23 cellular contexts compared by ENCODE assay signal in the genomic region with DNA sequence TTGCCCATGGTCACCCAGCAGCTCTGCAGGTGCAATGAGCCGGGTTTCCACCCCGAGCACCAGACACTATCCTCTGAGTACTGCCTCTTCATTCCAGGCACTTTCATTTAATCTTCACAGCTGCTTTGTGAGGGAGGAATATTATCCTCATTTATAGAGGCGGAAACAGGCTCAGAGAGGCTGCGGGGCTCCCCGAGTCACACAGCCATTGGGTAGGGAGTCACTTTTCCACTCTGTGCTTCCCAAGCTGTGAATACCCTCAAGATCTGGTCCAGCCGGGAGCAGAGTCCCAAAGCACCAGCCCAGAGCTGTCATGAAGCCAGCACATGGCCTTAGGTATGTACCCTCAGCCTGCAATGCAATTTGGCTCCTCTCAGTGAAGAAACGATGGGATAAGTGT. TPM values are rescaled to one million over a fixed set of nuclear protein-coding genes. Genes with fewer than 3 reads are reported as not detected.
DNase-seq lines count a peak whose midpoint lies in the region; ATAC-seq, FAIRE-seq and TF ChIP-seq lines count a peak whose summit lies in the region.
"Had no signal": no experiment of that assay in that cellular context is flagged by ENCODE, and none has a peak within 500 bp of the region (broad histone marks: within the 10 kb centered on the region; RNA-seq: fewer than 3 reads in every experiment).

No MANE protein-coding gene starts in this region.

- H3K27ac ChIP-seq in CD8-positive, alpha-beta T cell (ENCODE audit: low read depth, low read length) = peak overlapping the region; percentile 10
- H3K27ac ChIP-seq in IMR-90 (ENCODE audit: insufficient read depth, low read length) (no peak overlapping the region), endothelial cell of umbilical vein (ENCODE audit: insufficient read depth, low read depth, low read length) (peak overlapping the region; percentile 86), gastrocnemius medialis (peak overlapping the region in 3 of 4 donors; percentile 56 to 63 (median 63))

- H3K56ac ChIP-seq in IMR-90 (ENCODE audit: extremely low read depth, insufficient read depth, low read length) = no peak overlapping the region

- H3K27me3 Mint-ChIP-seq in CD8-positive, alpha-beta T cell (ENCODE audit: low read depth) = peaks cover 2% of the 10 kb centered on the region
- H3K27me3 Mint-ChIP-seq: CD4-positive, CD25-positive, alpha-beta regulatory T cell had no signal

- H3K79me2 ChIP-seq in endothelial cell of umbilical vein (ENCODE audit: control insufficient read depth, insufficient read depth, low read length) = no peaks in the 10 kb centered on the region

- BruUV-seq in IMR-90 (replicated peaks; lab: Mats Ljungman, UMichigan) (no TSS peak), endothelial cell of umbilical vein (replicated peaks; lab: Mats Ljungman, UMichigan) (no TSS peak)

- dilution Hi-C loops in IMR-90 (cut with HindIII; ENCODE audit: low sequenced_read_pairs, unreplicated experiment) (no loop called here), endothelial cell of umbilical vein (cut with MboI; ENCODE audit: extremely low pct_ligation_motif_present, low sequenced_read_pairs) (no loop called here)

- peak overlapping the region; percentile 57; the same call in 1 of the 2 replicates for H2AK5ac ChIP-seq in IMR-90 (ENCODE audit: low read depth, low read length)

- H3K9me3 ChIP-seq in CD8-positive, alpha-beta T cell (ENCODE audit: low read length) = no peaks in the 10 kb centered on the region
- peaks cover 1% of the 10 kb centered on the region; the same call in 1 of the 2 replicates for H3K9me3 ChIP-seq in IMR-90 (ENCODE audit: control insufficient read depth, insufficient read depth, low read length)
- no peaks in the 10 kb centered on the region for H3K9me3 ChIP-seq in endothelial cell of umbilical vein (replicated peaks; ENCODE audit: control insufficient read depth, insufficient read depth, low read length)
- no peaks in the 10 kb centered on the region for H3K9me3 ChIP-seq in gastrocnemius medialis
- H3K9me3 ChIP-seq: HAP-1 had no signal

- DNase-seq in CD8-positive, alpha-beta T cell = no peak
- DNase-seq in IMR-90 = no peak
- DNase-seq in endothelial cell of umbilical vein (ENCODE audit: low read depth, low spot score) = no peak
- DNase-seq in gastrocnemius medialis = no peak
- DNase-seq in activated CD4-positive, alpha-beta T cell treated with anti-CD3 and anti-CD28 coated beads for 4 hours = no peak
- no peak for DNase-seq in activated gamma-delta T cell treated with Interleukin-2 at 50 U/mL for 16 hours
- DNase-seq: activated CD4-positive, alpha-beta T cell treated with anti-CD3 and anti-CD28 coated beads, Interleukin-2, amount 10 ng/mL, durations not matched to agents 7 days and 5 days; activated T-cell treated with anti-CD3 and anti-CD28 coated beads for 4 hours; DMS153; KBM-7; NCI-H1694; NCI-H2171; NCI-H524; nucleus accumbens; stimulated activated CD4-positive, alpha-beta T cell treated with anti-CD3 and anti-CD28 coated beads, Interleukin-12 subunit alpha, Interleukin-12 subunit beta, amount 100 ng/mL, for 4 hours had no signal

- H3K4me2 ChIP-seq in IMR-90 (ENCODE audit: low read depth, low read length) (no peak overlapping the region), endothelial cell of umbilical vein (ENCODE audit: insufficient read depth, low read length) (no peak overlapping the region)

- H3K4me1 ChIP-seq in CD8-positive, alpha-beta T cell (ENCODE audit: insufficient read depth, low read length) = peaks cover 34% of the 10 kb centered on the region
- H3K4me1 ChIP-seq in IMR-90 (ENCODE audit: control insufficient read depth, insufficient read depth, low read length) (peaks cover 6% of the 10 kb centered on the region), endothelial cell of umbilical vein (ENCODE audit: control insufficient read depth, extremely low read depth, insufficient read depth, low read length) (peaks cover 30% of the 10 kb centered on the region), gastrocnemius medialis (peaks cover 0 to 16% of the 10 kb centered on the region in 2 donors)
- H3K4me1 ChIP-seq: HAP-1 had no signal

- H3K9ac ChIP-seq in IMR-90 (ENCODE audit: low read depth, low read length) (no peak overlapping the region), endothelial cell of umbilical vein (replicated peaks; ENCODE audit: extremely low read depth, insufficient read depth, low read length) (no peak overlapping the region)

- H3K9me1 ChIP-seq in IMR-90 (ENCODE audit: insufficient read depth, low read length) = peaks cover 13% of the 10 kb centered on the region
- H3K9me1 ChIP-seq in endothelial cell of umbilical vein (replicated peaks; ENCODE audit: control insufficient read depth, extremely low read depth, insufficient read depth, low read length) = no peaks in the 10 kb centered on the region

- peak overlapping the region; percentile 21 for H2AFZ ChIP-seq in IMR-90 (replicated peaks; ENCODE audit: low read length, poor library complexity)
- no peak overlapping the region for H2AFZ ChIP-seq in endothelial cell of umbilical vein (ENCODE audit: low read depth, low read length)

- intact Hi-C loops in CD8-positive, alpha-beta T cell (cut with DNase I, micrococcal nuclease) = no loop called here
- intact Hi-C loops in IMR-90 (cut with micrococcal nuclease) (no loop called here), endothelial cell of umbilical vein (cut with micrococcal nuclease) (loop anchor here (1.0 kb wide), 4 partner anchors 49 to 219 kb away; no protein-coding TSS in a partner anchor), gastrocnemius medialis (cut with DNase I; ENCODE audit: low total_unique reads) (no loop called here)

- H3K36me3 ChIP-seq in CD8-positive, alpha-beta T cell (ENCODE audit: insufficient read depth, low read length) = no peaks in the 10 kb centered on the region
- no peaks in the 10 kb centered on the region for H3K36me3 ChIP-seq in IMR-90 (ENCODE audit: control insufficient read depth, insufficient read depth, low read length)
- H3K36me3 ChIP-seq in endothelial cell of umbilical vein (ENCODE audit: control insufficient read depth in 2 of 2, extremely low read depth in 1 of 2, insufficient read depth in 2 of 2, low read length in 2 of 2) = no peaks in the 10 kb centered on the region
- no peaks in the 10 kb centered on the region for H3K36me3 ChIP-seq in gastrocnemius medialis
- H3K36me3 ChIP-seq: brain microvascular endothelial cell, HAP-1 had no signal

- POLR2A ChIA-PET in CD8-positive, alpha-beta T cell (lab: Charles Lee) = interaction anchor here (0.6 to 0.8 kb wide), 2 partner anchors 15 to 333 kb away, joined by 3 read pairs; no protein-coding TSS in a partner anchor
- POLR2A ChIA-PET in IMR-90 (lab: Charles Lee; ENCODE audit: unreplicated experiment) (no interaction called here), endothelial cell of umbilical vein (lab: Charles Lee) (no interaction called here)

- peaks cover under 1% of the 10 kb centered on the region for H3K9me3 Mint-ChIP-seq in CD8-positive, alpha-beta T cell

- peak overlapping the region; percentile 90; the same call in 1 of the 2 replicates for H3K23ac ChIP-seq in IMR-90 (ENCODE audit: low read depth, low read length)

- H2BK20ac ChIP-seq in IMR-90 (ENCODE audit: low read depth, low read length) = peak overlapping the region; percentile 74

- ATAC-seq in CD8-positive, alpha-beta T cell = no peak
- ATAC-seq in IMR-90 (ENCODE audit: low read depth) (no peak), gastrocnemius medialis (no peak), HG03097 (IDR thresholded peaks at IDR 0.05; ENCODE audit: low FRiP score, unreplicated experiment) (no peak), HG03280 (IDR thresholded peaks at IDR 0.05; ENCODE audit: unreplicated experiment) (no peak)

- no CpG with 5 or more reads among the region's 7 CpGs for WGBS in IMR-90 (ENCODE audit: extremely low coverage in 2 of 2, insufficient read length in 1 of 2), 2 experiments

- H2BK15ac ChIP-seq in IMR-90 (ENCODE audit: low read depth, low read length) = 0 out of 3 replicates have a peak overlapping the region, but pooled peaks have one; percentile 27

- H2BK5ac ChIP-seq in IMR-90 (ENCODE audit: low read depth, low read length, poor library complexity, severe bottlenecking) = no peak overlapping the region

- CTCF ChIA-PET in CD8-positive, alpha-beta T cell (lab: Charles Lee) = interaction anchor here (0.7 to 1.4 kb wide), 2 partner anchors 15 to 339 kb away, joined by 3 to 4 read pairs; no protein-coding TSS in a partner anchor
- CTCF ChIA-PET in IMR-90 (lab: Yijun Ruan, JAX) (interaction anchor here (2.5 kb wide), 1 partner anchor 11 kb away, joined by 15 read pairs; no protein-coding TSS in a partner anchor), endothelial cell of umbilical vein (lab: Charles Lee) (interaction anchor here (1.1 to 3.1 kb wide), 7 partner anchors 10 to 225 kb away, joined by 4 to 17 read pairs (median 4); no protein-coding TSS in a partner anchor)

- H4K8ac ChIP-seq in IMR-90 (ENCODE audit: low read depth in 2 of 2, low read length in 2 of 2) = peak overlapping the region in 1 of 2 experiments; percentile 63; a peak in 1 of 4 replicates

- peak overlapping the region; percentile 82; the same call in 1 of the 2 replicates for H3K14ac ChIP-seq in IMR-90 (replicated peaks; ENCODE audit: low read depth, low read length)

- H3K27me3 ChIP-seq in CD8-positive, alpha-beta T cell (ENCODE audit: insufficient read depth, low read length) = no peaks in the 10 kb centered on the region
- no peaks in the 10 kb centered on the region for H3K27me3 ChIP-seq in IMR-90 (ENCODE audit: control insufficient read depth, insufficient read depth, low read length)
- H3K27me3 ChIP-seq in endothelial cell of umbilical vein (ENCODE audit: control insufficient read depth in 2 of 2, insufficient read depth in 2 of 2, low read length in 2 of 2) = no peaks in the 10 kb centered on the region
- no peaks in the 10 kb centered on the region for H3K27me3 ChIP-seq in gastrocnemius medialis
- H3K27me3 ChIP-seq: brain microvascular endothelial cell had no signal

- TF ChIP-seq CTCF in CD8-positive, alpha-beta T cell (IDR thresholded peaks at IDR 0.05) = no peak
- no peak for TF ChIP-seq CTCF in IMR-90 (conservative IDR thresholded peaks at IDR 0.05; ENCODE audit: low read depth, low read length)
- no peak for TF ChIP-seq CTCF in endothelial cell of umbilical vein (IDR thresholded peaks at IDR 0.05; ENCODE audit: extremely low read depth in 1 of 2, insufficient read depth in 1 of 2, low read depth in 1 of 2, low read length in 2 of 2)
- TF ChIP-seq CTCF in gastrocnemius medialis (IDR thresholded peaks at IDR 0.05 in 4 of 5, conservative IDR thresholded peaks at IDR 0.05 in 1 of 5) = no peak

- TF ChIP-seq POLR2A in IMR-90 (IDR thresholded peaks at IDR 0.05; ENCODE audit: low read depth, low read length) = no peak
- TF ChIP-seq POLR2A in endothelial cell of umbilical vein (IDR thresholded peaks at IDR 0.05; ENCODE audit: low read depth, low read length) = no peak
- TF ChIP-seq POLR2A in gastrocnemius medialis (IDR thresholded peaks at IDR 0.05) = no peak

- peak overlapping the region; percentile 91 for H2BK120ac ChIP-seq in IMR-90 (ENCODE audit: low read depth, low read length)

- in situ Hi-C loops in IMR-90 (cut with MboI; ENCODE audit: low sequenced_read_pairs) = no loop called here
- in situ Hi-C loops in gastrocnemius medialis (cut with MboI; ENCODE audit: low sequenced_read_pairs in 4 of 4) = no loop called here

- peak overlapping the region; percentile 73 for H3K27ac Mint-ChIP-seq in CD8-positive, alpha-beta T cell

- H3K4me3 ChIP-seq in CD8-positive, alpha-beta T cell (ENCODE audit: low read depth, low read length) = no peak overlapping the region
- no peak overlapping the region for H3K4me3 ChIP-seq in IMR-90 (ENCODE audit: insufficient read depth, low read depth, low read length)
- no peak overlapping the region for H3K4me3 ChIP-seq in endothelial cell of umbilical vein (replicated peaks in 1 of 3; ENCODE audit: insufficient read depth in 1 of 3, low read depth in 1 of 3, low read length in 3 of 3)
- H3K4me3 ChIP-seq in gastrocnemius medialis = peak overlapping the region in 1 of 4 donors; percentile 22
- H3K4me3 ChIP-seq: HAP-1 had no signal

- no peak overlapping the region for H2AK9ac ChIP-seq in IMR-90 (replicated peaks; ENCODE audit: low read depth, low read length, poor library complexity)

- H3K18ac ChIP-seq in IMR-90 (ENCODE audit: low read depth, low read length) = no peak overlapping the region

- H3K4me3 Mint-ChIP-seq in CD8-positive, alpha-beta T cell = no peak overlapping the region
- H3K4me3 Mint-ChIP-seq: activated CD4-positive, alpha-beta T cell treated with anti-CD3 and anti-CD28 coated beads, Interleukin-2, amount 10 ng/mL, durations not matched to agents 7 days and 5 days; CD4-positive, CD25-positive, alpha-beta regulatory T cell had no signal

- H4K5ac ChIP-seq in IMR-90 (ENCODE audit: low read depth, low read length) = no peak overlapping the region

- no peaks in the 10 kb centered on the region for H3K79me1 ChIP-seq in IMR-90 (ENCODE audit: low read depth in 1 of 2, low read length in 2 of 2)

- peak overlapping the region; percentile 49; the same call in 1 of the 2 replicates for H4K91ac ChIP-seq in IMR-90 (ENCODE audit: insufficient read depth, low read depth, low read length)

- peaks cover 34% of the 10 kb centered on the region for H3K4me1 Mint-ChIP-seq in CD8-positive, alpha-beta T cell (ENCODE audit: low read depth)

- peak overlapping the region; percentile 66 for H3K4ac ChIP-seq in IMR-90 (ENCODE audit: low read depth, low read length)

- no peak for FAIRE-seq in endothelial cell of umbilical vein (lab: Jason Lieb, UNC)
- FAIRE-seq: colon, G401.6, RCC 7860 had no signal

- H4K20me1 ChIP-seq in IMR-90 (ENCODE audit: insufficient read depth, low read length) (no peaks in the 10 kb centered on the region), endothelial cell of umbilical vein (replicated peaks; ENCODE audit: control insufficient read depth, extremely low read depth, insufficient read depth, low read length) (no peaks in the 10 kb centered on the region)

- no peaks in the 10 kb centered on the region for H3K36me3 Mint-ChIP-seq in CD8-positive, alpha-beta T cell
- H3K36me3 Mint-ChIP-seq: CD4-positive, CD25-positive, alpha-beta regulatory T cell had no signal

- no peak for TF ChIP-seq RAD21 in IMR-90 (IDR thresholded peaks at IDR 0.05; ENCODE audit: low read length)

RNA-seq across cellular contexts. Expression of a gene that starts 51.7 kb away (rescaled TPM):
- 10 to 100 TPM; 82.4 to 82.7 TPM for total RNA-seq in CD8-positive, alpha-beta T cell
- total RNA-seq in IMR-90 (2012; rRNA removed) (2.2 and 2.5 TPM in 2 replicates), endothelial cell of umbilical vein (20.8 and 29.5 TPM in 2 replicates), gastrocnemius medialis (1 to 10 TPM; 2.1 to 3.7 (median 2.6) TPM)
- polyA plus RNA-seq in IMR-90 (2012; rRNA removed) (11.1 and 11.6 TPM in 2 replicates), endothelial cell of umbilical vein (5.1 and 5.8 TPM in 2 replicates)
- polyA plus RNA-seq in IMR-90 (2012; cell fraction: cytosol; rRNA removed) = 8.9 and 13.9 TPM in 2 replicates
- polyA plus RNA-seq in IMR-90 (2012; cell fraction: nucleus; rRNA removed; ENCODE audit: low replicate concordance) = 10.8 and 19.9 TPM in 2 replicates
- 6.3 and 8.4 TPM in 2 replicates for polyA plus RNA-seq in endothelial cell of umbilical vein (2011; cell fraction: cytosol; rRNA removed)
- polyA plus RNA-seq in endothelial cell of umbilical vein (2011; cell fraction: nucleus; rRNA removed) = 8.8 and 10.4 TPM in 2 replicates
- polyA plus RNA-seq in endothelial cell of umbilical vein (2012) = 11.8 and 12.4 TPM in 2 replicates
- 10.6 and 13.4 TPM in 2 replicates for polyA minus RNA-seq in endothelial cell of umbilical vein
- not detected for polyA minus RNA-seq in endothelial cell of umbilical vein (2011; cell fraction: cytosol; rRNA and poly(A)+ RNA removed)
- 15.2 and 18.2 TPM in 2 replicates for polyA minus RNA-seq in endothelial cell of umbilical vein (2011; cell fraction: nucleus; rRNA and poly(A)+ RNA removed)
